In the genomic region with DNA sequence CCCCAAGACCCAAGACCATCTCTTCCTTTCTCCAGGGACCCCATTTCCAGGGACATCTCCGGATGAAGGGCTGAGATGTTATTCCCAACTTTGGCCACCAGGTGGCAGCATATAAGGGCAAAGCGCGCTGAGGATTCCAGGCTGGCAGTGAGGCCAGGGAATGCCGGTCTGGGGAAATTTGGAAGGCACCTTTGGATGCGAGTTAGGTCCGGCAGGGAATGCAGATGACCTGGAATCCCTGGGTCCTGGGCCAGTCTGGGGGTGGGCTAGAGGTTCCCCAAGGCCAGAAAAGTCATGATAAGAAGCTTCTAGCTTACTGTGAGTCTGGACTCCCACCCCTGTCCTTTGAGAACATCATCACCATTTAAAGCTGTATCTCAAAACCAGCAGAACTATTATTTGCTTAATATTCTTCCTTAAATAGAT, we compare ENCODE assay signal across 8 cellular contexts. TPM values are rescaled to one million over a fixed set of nuclear protein-coding genes. Genes with fewer than 3 reads are reported as not detected.
DNase-seq lines count a peak whose midpoint lies in the region; ATAC-seq, FAIRE-seq and TF ChIP-seq lines count a peak whose summit lies in the region.

No MANE protein-coding gene starts in this region.

- H3K36me3 ChIP-seq in HepG2 (replicated peaks in 1 of 2; ENCODE audit: control insufficient read depth in 1 of 2, insufficient read depth in 2 of 2, low read length in 2 of 2) = no peaks in the 10 kb centered on the region

- H3K4me3 ChIP-seq in choroid plexus epithelial cell (ENCODE audit: low read depth, low read length) (no peak overlapping the region), HepG2 (replicated peaks in 1 of 3; ENCODE audit: insufficient read depth in 1 of 3, low read depth in 2 of 3, low read length in 3 of 3) (peak overlapping the region; percentile 35 to 70 (median 65); a peak in 4 of 6 replicates)

- POLR2A ChIA-PET in HepG2 (lab: Yijun Ruan, JAX) = interaction anchor here (1.1 to 3.3 kb wide), 6 partner anchors 25 to 49 kb away, joined by 3 to 39 read pairs (median 4); partner anchors contain the start of gene ZXDC

- peak overlapping the region; percentile 97 for H3K4me2 ChIP-seq in HepG2 (ENCODE audit: low read depth, low read length)

- no peaks in the 10 kb centered on the region for H3K9me3 ChIP-seq in HepG2 (ENCODE audit: low read length)

- no peak overlapping the region for H2AFZ ChIP-seq in HepG2 (ENCODE audit: low read length)

- H3K4me1 ChIP-seq in HepG2 (ENCODE audit: insufficient read depth, low read length) = peaks cover 91% of the 10 kb centered on the region

- no TSS peak for BruUV-seq in HepG2 (replicated peaks; lab: Mats Ljungman, UMichigan)

- H3K79me2 ChIP-seq in HepG2 (ENCODE audit: insufficient read depth, low read length) = peaks cover 16% of the 10 kb centered on the region

- H3K9ac ChIP-seq in HepG2 (ENCODE audit: insufficient read depth, low read depth, low read length) = peak overlapping the region; percentile 88; the same call in 1 of the 2 replicates

- DNase-seq in NCI-H510A treated with DMSO at 0.1 percent for 48 hours (lab: John Stamatoyannopoulos, UW) = peak; percentile 29
- no peak for DNase-seq in NCI-H510A (lab: John Stamatoyannopoulos, UW)
- DNase-seq in NCI-H1105 treated with DMSO at 0.1 percent for 48 hours (lab: John Stamatoyannopoulos, UW) = peak; percentile 61
- peak; percentile 18 to 21 for DNase-seq in activated CD4-positive, alpha-beta T cell treated with anti-CD3 and anti-CD28 coated beads for 24 hours (ENCODE audit: low read depth in 2 of 2)
- DNase-seq in choroid plexus epithelial cell (ENCODE audit: low read depth) = peak; percentile 44
- DNase-seq in HepG2 (ENCODE audit: low spot score) = peak; percentile 60
- peak in 2 of 3 donors; percentile 2 to 10 for DNase-seq in stimulated activated CD4-positive, alpha-beta T cell treated with anti-CD3 and anti-CD28 coated beads, TNF-alpha, amount 100 ng/mL, for 1 hour (ENCODE audit: low read depth in 3 of 3, low spot score in 1 of 3)

- H3K27ac ChIP-seq in HepG2 (ENCODE audit: extremely low read length, insufficient read depth, low read length) = peak overlapping the region; percentile 98

- H3K27me3 ChIP-seq in HepG2 (ENCODE audit: control insufficient read depth in 1 of 2, insufficient read depth in 2 of 2, low read length in 2 of 2) = no peaks in the 10 kb centered on the region; a peak in 1 of 5 replicates

- intact Hi-C loops in HepG2 (cut with micrococcal nuclease; ENCODE audit: unreplicated experiment) = loop anchor here (2.0 kb wide), 1 partner anchor 24 kb away; no protein-coding TSS in a partner anchor

- no peaks in the 10 kb centered on the region for H4K20me1 ChIP-seq in HepG2 (ENCODE audit: insufficient read depth, low read length)

- CTCF ChIA-PET in HepG2 (lab: Yijun Ruan, JAX; ENCODE audit: low intra/inter-chr PET ratio, low total read pairs) = interaction anchor here (1.0 to 1.3 kb wide), 3 partner anchors 28 to 46 kb away, joined by 3 read pairs; no protein-coding TSS in a partner anchor

- 0% methylated on average over 3 of the region's 6 CpGs for WGBS in HepG2 (ENCODE audit: low lambda C conversion rate)

- in situ Hi-C loops in HepG2 (cut with HindIII; ENCODE audit: extremely low pct_ligation_motif_present, low pct_unique_long_range_greater_than_20kb) = no loop called here

- FAIRE-seq in HepG2 (lab: Jason Lieb, UNC) = peak; percentile 89

- ATAC-seq in HepG2 = no peak
- no peak for ATAC-seq in GM19455 (IDR thresholded peaks at IDR 0.05; ENCODE audit: unreplicated experiment)

- peak; percentile 90 for TF ChIP-seq CTCF in choroid plexus epithelial cell (conservative IDR thresholded peaks at IDR 0.05; ENCODE audit: low read depth, low read length)
- TF ChIP-seq CTCF in HepG2 (CRISPR knock-in tag; IDR thresholded peaks at IDR 0.05) = peak; percentile 93

- no peak for TF ChIP-seq POLR2A in HepG2 (IDR thresholded peaks at IDR 0.05; ENCODE audit: insufficient read depth in 1 of 2, low read depth in 2 of 2, low read length in 2 of 2)

- peak; percentile 80 for TF ChIP-seq RAD21 in HepG2 (CRISPR knock-in tag; IDR thresholded peaks at IDR 0.05)

- no peak for TF ChIP-seq EP300 in HepG2 (IDR thresholded peaks at IDR 0.05; ENCODE audit: low read depth in 2 of 2, low read length in 2 of 2)
- TF ChIP-seq EP300 in HepG2 (CRISPR knock-in tag; IDR thresholded peaks at IDR 0.05; ENCODE audit: borderline replicate concordance) = no peak

RNA-seq across cellular contexts. Expression of gene CHST13, which starts 1.6 kb away (rescaled TPM):
- 16.1 and 43.1 TPM in 2 replicates for total RNA-seq in HepG2 (2016; rRNA removed; fragmentation: Illumina TruSeq; extraction: Trizol)
- 8.0 and 11.1 TPM in 2 replicates for total RNA-seq in HepG2 (2016; cell fraction: cytosol; rRNA removed; fragmentation: Illumina TruSeq; extraction: Trizol; ENCODE audit: low read depth)
- 15.2 and 40.9 TPM in 2 replicates for total RNA-seq in HepG2 (2016; cell fraction: insoluble cytoplasmic fraction; rRNA removed; fragmentation: Illumina TruSeq; extraction: Trizol)
- 18.0 and 22.7 TPM in 2 replicates for total RNA-seq in HepG2 (2016; cell fraction: membrane; rRNA removed; fragmentation: Illumina TruSeq; extraction: Trizol)
- 29.6 and 33.9 TPM in 2 replicates for total RNA-seq in HepG2 (2016; cell fraction: nucleus; rRNA removed; fragmentation: Illumina TruSeq; extraction: Trizol)
- polyA plus RNA-seq in HepG2 (2011; rRNA removed) = 32.0 and 50.7 TPM in 2 replicates
- 31.3 and 65.1 TPM in 2 replicates for polyA plus RNA-seq in HepG2 (2011; cell fraction: cytosol; rRNA removed)
- polyA plus RNA-seq in HepG2 (2011; cell fraction: nucleus; rRNA removed) = 65.1 and 66.5 TPM in 2 replicates
- 30.3 and 44.6 TPM in 2 replicates for polyA plus RNA-seq in HepG2 (2012)
- 10.6 and 12.9 TPM in 2 replicates for polyA plus RNA-seq in HepG2 (2016; cell fraction: cytosol; fragmentation: Illumina TruSeq; extraction: Trizol; ENCODE audit: low read depth)
- 21.1 and 21.2 TPM in 2 replicates for polyA plus RNA-seq in HepG2 (2016; cell fraction: insoluble cytoplasmic fraction; fragmentation: Illumina TruSeq; extraction: Trizol; ENCODE audit: low read depth)
- polyA plus RNA-seq in HepG2 (2016; cell fraction: membrane; fragmentation: Illumina TruSeq; extraction: Trizol; ENCODE audit: low read depth) = 18.9 and 20.1 TPM in 2 replicates
- 72.0 and 85.3 TPM in 2 replicates for polyA plus RNA-seq in HepG2 (2016; cell fraction: nucleus; fragmentation: Illumina TruSeq; extraction: Trizol; ENCODE audit: insufficient read depth, low read depth)
- polyA minus RNA-seq in HepG2 (2011; rRNA and poly(A)+ RNA removed; ENCODE audit: low replicate concordance) = 47.2 TPM in 1 of 2 replicates, not detected in the other
- 30.8 and 35.4 TPM in 2 replicates for polyA minus RNA-seq in HepG2 (2011; cell fraction: cytosol; rRNA and poly(A)+ RNA removed)
- polyA minus RNA-seq in HepG2 (2011; cell fraction: nucleus; rRNA and poly(A)+ RNA removed) = 5.7 and 6.3 TPM in 2 replicates

RNA-seq across cellular contexts. Expression of gene UROC1, which starts 4.8 kb away (rescaled TPM):
- total RNA-seq in HepG2 (2016; rRNA removed; fragmentation: Illumina TruSeq; extraction: Trizol) = 0.71 and 0.74 TPM in 2 replicates
- total RNA-seq in HepG2 (2016; cell fraction: cytosol; rRNA removed; fragmentation: Illumina TruSeq; extraction: Trizol; ENCODE audit: low read depth) = 0.09 TPM in 1 of 2 replicates, not detected in the other
- 0.39 and 0.97 TPM in 2 replicates for total RNA-seq in HepG2 (2016; cell fraction: insoluble cytoplasmic fraction; rRNA removed; fragmentation: Illumina TruSeq; extraction: Trizol)
- 0.24 and 0.25 TPM in 2 replicates for total RNA-seq in HepG2 (2016; cell fraction: membrane; rRNA removed; fragmentation: Illumina TruSeq; extraction: Trizol)
- total RNA-seq in HepG2 (2016; cell fraction: nucleus; rRNA removed; fragmentation: Illumina TruSeq; extraction: Trizol) = 0.69 and 0.87 TPM in 2 replicates
- 1.3 and 2.0 TPM in 2 replicates for polyA plus RNA-seq in HepG2 (2011; rRNA removed)
- polyA plus RNA-seq in HepG2 (2011; cell fraction: cytosol; rRNA removed) = 0.65 and 0.95 TPM in 2 replicates
- polyA plus RNA-seq in HepG2 (2011; cell fraction: nucleus; rRNA removed) = 6.6 and 8.2 TPM in 2 replicates
- polyA plus RNA-seq in HepG2 (2012) = 1.1 and 2.5 TPM in 2 replicates
- polyA plus RNA-seq in HepG2 (2016; cell fraction: cytosol; fragmentation: Illumina TruSeq; extraction: Trizol; ENCODE audit: low read depth) = 0.12 and 0.17 TPM in 2 replicates
- polyA plus RNA-seq in HepG2 (2016; cell fraction: insoluble cytoplasmic fraction; fragmentation: Illumina TruSeq; extraction: Trizol; ENCODE audit: low read depth) = 0.78 and 0.88 TPM in 2 replicates
- polyA plus RNA-seq in HepG2 (2016; cell fraction: membrane; fragmentation: Illumina TruSeq; extraction: Trizol; ENCODE audit: low read depth) = 0.21 and 0.22 TPM in 2 replicates
- 2.7 and 2.8 TPM in 2 replicates for polyA plus RNA-seq in HepG2 (2016; cell fraction: nucleus; fragmentation: Illumina TruSeq; extraction: Trizol; ENCODE audit: insufficient read depth, low read depth)
- polyA minus RNA-seq in HepG2 (2011; rRNA and poly(A)+ RNA removed; ENCODE audit: low replicate concordance) = 2.2 TPM in 1 of 2 replicates, not detected in the other
- 0.53 and 0.59 TPM in 2 replicates for polyA minus RNA-seq in HepG2 (2011; cell fraction: cytosol; rRNA and poly(A)+ RNA removed)
- 0.75 and 1.2 TPM in 2 replicates for polyA minus RNA-seq in HepG2 (2011; cell fraction: nucleus; rRNA and poly(A)+ RNA removed)

RNA-seq across cellular contexts. Expression of gene C3orf22, which starts 36.4 kb away (rescaled TPM):
- total RNA-seq in HepG2 (2016; rRNA removed; fragmentation: Illumina TruSeq; extraction: Trizol) = not detected in 2 replicates
- not detected in 2 replicates for total RNA-seq in HepG2 (2016; cell fraction: cytosol; rRNA removed; fragmentation: Illumina TruSeq; extraction: Trizol; ENCODE audit: low read depth)
- not detected in 2 replicates for total RNA-seq in HepG2 (2016; cell fraction: insoluble cytoplasmic fraction; rRNA removed; fragmentation: Illumina TruSeq; extraction: Trizol)
- not detected in 2 replicates for total RNA-seq in HepG2 (2016; cell fraction: membrane; rRNA removed; fragmentation: Illumina TruSeq; extraction: Trizol)
- not detected in 2 replicates for total RNA-seq in HepG2 (2016; cell fraction: nucleus; rRNA removed; fragmentation: Illumina TruSeq; extraction: Trizol)
- not detected in 2 replicates for polyA plus RNA-seq in HepG2 (2011; rRNA removed)
- polyA plus RNA-seq in HepG2 (2011; cell fraction: cytosol; rRNA removed) = not detected in 2 replicates
- not detected in 2 replicates for polyA plus RNA-seq in HepG2 (2011; cell fraction: nucleus; rRNA removed)
- polyA plus RNA-seq in HepG2 (2012) = 0.15 and 0.17 TPM in 2 replicates
- not detected in 2 replicates for polyA plus RNA-seq in HepG2 (2016; cell fraction: cytosol; fragmentation: Illumina TruSeq; extraction: Trizol; ENCODE audit: low read depth)
- not detected in 2 replicates for polyA plus RNA-seq in HepG2 (2016; cell fraction: insoluble cytoplasmic fraction; fragmentation: Illumina TruSeq; extraction: Trizol; ENCODE audit: low read depth)
- not detected in 2 replicates for polyA plus RNA-seq in HepG2 (2016; cell fraction: membrane; fragmentation: Illumina TruSeq; extraction: Trizol; ENCODE audit: low read depth)
- not detected in 2 replicates for polyA plus RNA-seq in HepG2 (2016; cell fraction: nucleus; fragmentation: Illumina TruSeq; extraction: Trizol; ENCODE audit: insufficient read depth, low read depth)
- not detected in 2 replicates for polyA minus RNA-seq in HepG2 (2011; rRNA and poly(A)+ RNA removed; ENCODE audit: low replicate concordance)
- polyA minus RNA-seq in HepG2 (2011; cell fraction: cytosol; rRNA and poly(A)+ RNA removed) = not detected in 2 replicates
- not detected in 2 replicates for polyA minus RNA-seq in HepG2 (2011; cell fraction: nucleus; rRNA and poly(A)+ RNA removed)

RNA-seq across cellular contexts. Expression of gene ZXDC, which starts 46.7 kb away (rescaled TPM):
- total RNA-seq in HepG2 (2016; rRNA removed; fragmentation: Illumina TruSeq; extraction: Trizol) = 14.7 and 21.2 TPM in 2 replicates
- 3.8 and 5.1 TPM in 2 replicates for total RNA-seq in HepG2 (2016; cell fraction: cytosol; rRNA removed; fragmentation: Illumina TruSeq; extraction: Trizol; ENCODE audit: low read depth)
- total RNA-seq in HepG2 (2016; cell fraction: insoluble cytoplasmic fraction; rRNA removed; fragmentation: Illumina TruSeq; extraction: Trizol) = 14.1 and 20.6 TPM in 2 replicates
- 8.3 and 8.6 TPM in 2 replicates for total RNA-seq in HepG2 (2016; cell fraction: membrane; rRNA removed; fragmentation: Illumina TruSeq; extraction: Trizol)
- total RNA-seq in HepG2 (2016; cell fraction: nucleus; rRNA removed; fragmentation: Illumina TruSeq; extraction: Trizol) = 34.2 and 37.1 TPM in 2 replicates
- polyA plus RNA-seq in HepG2 (2011; rRNA removed) = 17.6 and 22.1 TPM in 2 replicates
- 11.0 and 12.5 TPM in 2 replicates for polyA plus RNA-seq in HepG2 (2011; cell fraction: cytosol; rRNA removed)
- polyA plus RNA-seq in HepG2 (2011; cell fraction: nucleus; rRNA removed) = 66.1 and 66.9 TPM in 2 replicates
- polyA plus RNA-seq in HepG2 (2012) = 15.7 and 19.2 TPM in 2 replicates
- polyA plus RNA-seq in HepG2 (2016; cell fraction: cytosol; fragmentation: Illumina TruSeq; extraction: Trizol; ENCODE audit: low read depth) = 1.2 TPM in 2 replicates
- polyA plus RNA-seq in HepG2 (2016; cell fraction: insoluble cytoplasmic fraction; fragmentation: Illumina TruSeq; extraction: Trizol; ENCODE audit: low read depth) = 9.6 and 12.3 TPM in 2 replicates
- 2.8 TPM in 2 replicates for polyA plus RNA-seq in HepG2 (2016; cell fraction: membrane; fragmentation: Illumina TruSeq; extraction: Trizol; ENCODE audit: low read depth)
- 46.7 and 52.0 TPM in 2 replicates for polyA plus RNA-seq in HepG2 (2016; cell fraction: nucleus; fragmentation: Illumina TruSeq; extraction: Trizol; ENCODE audit: insufficient read depth, low read depth)
- 30.7 and 49.9 TPM in 2 replicates for polyA minus RNA-seq in HepG2 (2011; rRNA and poly(A)+ RNA removed; ENCODE audit: low replicate concordance)
- 19.2 and 20.2 TPM in 2 replicates for polyA minus RNA-seq in HepG2 (2011; cell fraction: cytosol; rRNA and poly(A)+ RNA removed)
- polyA minus RNA-seq in HepG2 (2011; cell fraction: nucleus; rRNA and poly(A)+ RNA removed) = 69.8 and 75.6 TPM in 2 replicates
